Comparison of ENCODE assay signal across 8 cellular contexts in genomic region chr6:42781546-42781810, GRCh38. TPM values are rescaled to one million over a fixed set of nuclear protein-coding genes. Genes with fewer than 3 reads are reported as not detected.
A peak's percentile ranks its signal among the peaks of the same experiment; 100 is the strongest.
DNase-seq lines count a peak whose midpoint lies in the region; ATAC-seq, FAIRE-seq and TF ChIP-seq lines count a peak whose summit lies in the region.

No MANE protein-coding gene starts in this region.

- H3K27me3 ChIP-seq in DOHH2 (ENCODE audit: control insufficient read depth, low read length): no peaks in the 10 kb centered on the region
- no peaks in the 10 kb centered on the region for H3K27me3 ChIP-seq in MM.1S (replicated peaks; ENCODE audit: insufficient read depth, low read length)
- H3K27me3 ChIP-seq in neuron (ENCODE audit: insufficient read depth, low read length): no peaks in the 10 kb centered on the region

- H3K4me3 ChIP-seq in DOHH2 (ENCODE audit: low read length) (peak overlapping the region; percentile 87), MM.1S (ENCODE audit: low read length) (peak overlapping the region; percentile 57), neuron (ENCODE audit: low read length) (peak overlapping the region; percentile 46)

- H3K27ac ChIP-seq in DOHH2 (ENCODE audit: low read depth, low read length): peak overlapping the region; percentile 99
- H3K27ac ChIP-seq in MM.1S (ENCODE audit: low read length): peak overlapping the region; percentile 55; the same call in 1 of the 2 replicates

- peak overlapping the region; percentile 68 for H3K9ac ChIP-seq in MM.1S (ENCODE audit: low read length)

- H4K20me1 ChIP-seq in DOHH2 (ENCODE audit: control insufficient read depth, insufficient read depth, low read depth, low read length) (no peaks in the 10 kb centered on the region), MM.1S (ENCODE audit: insufficient read depth, low read length) (no peaks in the 10 kb centered on the region)

- H3K4me2 ChIP-seq in DOHH2 (ENCODE audit: low read length) (peak overlapping the region; percentile 66; the same call in 1 of the 2 replicates), MM.1S (ENCODE audit: low read depth, low read length) (peak overlapping the region; percentile 84)

- H3K36me3 ChIP-seq in DOHH2 (ENCODE audit: control insufficient read depth, low read length): peaks cover 47% of the 10 kb centered on the region
- H3K36me3 ChIP-seq in MM.1S (replicated peaks; ENCODE audit: insufficient read depth, low read length): no peaks in the 10 kb centered on the region
- H3K36me3 ChIP-seq in neuron (ENCODE audit: insufficient read depth, low read length): no peaks in the 10 kb centered on the region

- TF ChIP-seq CTCF in DOHH2 (IDR thresholded peaks at IDR 0.05; ENCODE audit: low read depth, low read length, poor library complexity, severe bottlenecking) (no peak), MM.1S (IDR thresholded peaks at IDR 0.05; ENCODE audit: low read length) (no peak), D721Med (IDR thresholded peaks at IDR 0.05; ENCODE audit: insufficient read depth, missing control alignments) (no peak)

- H3F3A ChIP-seq in DOHH2 (ENCODE audit: control insufficient read depth, insufficient read depth) (peaks cover 47% of the 10 kb centered on the region), MM.1S (ENCODE audit: insufficient read depth, low read length) (peaks cover 17% of the 10 kb centered on the region)

- H3K9me2 ChIP-seq in DOHH2 (replicated peaks; ENCODE audit: control insufficient read depth, low read length) (no peaks in the 10 kb centered on the region), MM.1S (replicated peaks; ENCODE audit: insufficient read depth, low read length) (no peaks in the 10 kb centered on the region)

- ATAC-seq in GM21423 (IDR thresholded peaks at IDR 0.05; ENCODE audit: unreplicated experiment) (no peak), HG03025 (IDR thresholded peaks at IDR 0.05; ENCODE audit: low FRiP score, unreplicated experiment) (no peak), GM19463 (IDR thresholded peaks at IDR 0.05; ENCODE audit: unreplicated experiment) (no peak)

- DNase-seq in MM.1S: no peak
- peak; percentile 37 for DNase-seq in dermis blood vessel endothelial cell
- no peak for DNase-seq in D721Med (ENCODE audit: insufficient read length, low spot score)

- no peak for FAIRE-seq in D721Med (lab: Jason Lieb, UNC)

- H3K9me3 ChIP-seq in DOHH2 (ENCODE audit: control insufficient read depth, insufficient read depth, low read length): no peaks in the 10 kb centered on the region
- H3K9me3 ChIP-seq in MM.1S (replicated peaks; ENCODE audit: insufficient read depth, low read length): no peaks in the 10 kb centered on the region
- H3K9me3 ChIP-seq in neuron (ENCODE audit: low read length): no peaks in the 10 kb centered on the region

- H2AFZ ChIP-seq in MM.1S (ENCODE audit: low read length) (peak overlapping the region; percentile 24; the same call in 1 of the 2 replicates), neuron (ENCODE audit: low read depth, low read length) (no peak overlapping the region)

- H3K79me2 ChIP-seq in DOHH2 (ENCODE audit: control insufficient read depth, low read length): peaks cover 80% of the 10 kb centered on the region
- peaks cover 49% of the 10 kb centered on the region for H3K79me2 ChIP-seq in MM.1S (ENCODE audit: low read length)

- H3K4me1 ChIP-seq in DOHH2 (ENCODE audit: control insufficient read depth, low read length) (peaks cover 72% of the 10 kb centered on the region), MM.1S (ENCODE audit: low read length) (peaks cover 20% of the 10 kb centered on the region), neuron (ENCODE audit: insufficient read depth, low read length) (peaks cover 27% of the 10 kb centered on the region)

RNA-seq across cellular contexts. Expression of gene BICRAL, which starts 0.4 kb away (rescaled TPM):
- total RNA-seq in dermis blood vessel endothelial cell: 4.9 and 6.8 TPM in 2 replicates

RNA-seq across cellular contexts. Expression of gene TBCC, which starts 35.6 kb away (rescaled TPM):
- total RNA-seq in dermis blood vessel endothelial cell: 41.9 and 53.4 TPM in 2 replicates

RNA-seq across cellular contexts. Expression of gene PRPH2, which starts 59.1 kb away (rescaled TPM):
- 0.17 and 2.0 TPM in 2 replicates for total RNA-seq in dermis blood vessel endothelial cell
